Comparison of ENCODE assay signal across 35 cellular contexts in genomic region chr5:66903218-66903617, GRCh38.
DNase-seq lines count a peak whose midpoint lies in the region; ATAC-seq, FAIRE-seq and TF ChIP-seq lines count a peak whose summit lies in the region.
"Had no signal": no experiment of that assay in that cellular context is flagged by ENCODE, and none has a peak within 500 bp of the region (broad histone marks: within the 10 kb centered on the region; RNA-seq: fewer than 3 reads in every experiment).

No MANE protein-coding gene starts in this region.

- peaks cover 4% of the 10 kb centered on the region; the same call in 1 of the 3 replicates for H3K36me3 Mint-ChIP-seq in GM23338 (ENCODE audit: low read depth)
- H3K36me3 Mint-ChIP-seq: CD14-positive monocyte; CD4-positive, alpha-beta memory T cell; CD4-positive, CD25-positive, alpha-beta regulatory T cell; CD8-positive, alpha-beta memory T cell; CD8-positive, alpha-beta T cell had no signal

- H4K5ac ChIP-seq in H1 (ENCODE audit: insufficient read length, low read depth, low read length): no peak overlapping the region

- H4K8ac ChIP-seq in H1 (ENCODE audit: extremely low read depth, insufficient read depth, low read length): no peak overlapping the region

- peaks cover 73% of the 10 kb centered on the region for H3K4me1 ChIP-seq in GM23338 (ENCODE audit: insufficient read depth)
- H3K4me1 ChIP-seq in H1 (replicated peaks in 1 of 4; ENCODE audit: control insufficient read depth in 3 of 4, insufficient read depth in 4 of 4, low read length in 3 of 4): peaks cover 4 to 10% (median 7%) of the 10 kb centered on the region in 4 experiments
- peaks cover 31% of the 10 kb centered on the region for H3K4me1 ChIP-seq in iPS-20b (ENCODE audit: insufficient read depth, low read length)
- H3K4me1 ChIP-seq in psoas muscle: no peaks in the 10 kb centered on the region
- H3K4me1 ChIP-seq: A549; BE2C; BLaER1; BLaER1 treated with 17β-estradiol and CSF1 and Interleukin-3, amounts not matched to agents 10 nM and 100 nM had no signal

- H3K4ac ChIP-seq in H1 (replicated peaks; ENCODE audit: insufficient read length, low read depth, low read length): no peak overlapping the region

- H2BK15ac ChIP-seq in H1 (ENCODE audit: low read length): no peak overlapping the region

- no peak overlapping the region for H2AK5ac ChIP-seq in H1 (ENCODE audit: low read depth, low read length)

- no peak for TF ChIP-seq RAD21 in H1 (IDR thresholded peaks at IDR 0.05 in 1 of 2, conservative IDR thresholded peaks at IDR 0.05 in 1 of 2; ENCODE audit: low read depth in 2 of 2, low read length in 2 of 2)

- no peak overlapping the region for H3K23ac ChIP-seq in H1 (ENCODE audit: insufficient read length)

- H3K4me2 ChIP-seq in GM23338: peak overlapping the region; percentile 69
- peak overlapping the region in 1 of 2 experiments; percentile 20; a peak in 1 of 4 replicates for H3K4me2 ChIP-seq in H1 (ENCODE audit: insufficient read depth in 1 of 2, low read depth in 2 of 2, low read length in 2 of 2)
- H3K4me2 ChIP-seq: A549; BLaER1; BLaER1 treated with 17β-estradiol and CSF1 and Interleukin-3, amounts not matched to agents 10 nM and 100 nM had no signal

- H3K56ac ChIP-seq in H1 (replicated peaks; ENCODE audit: insufficient read length, low read depth, low read length): no peak overlapping the region

- H3K9ac ChIP-seq in H1 (replicated peaks in 1 of 4; ENCODE audit: extremely low read depth in 1 of 4, low read depth in 3 of 4, low read length in 3 of 4) (no peak overlapping the region), iPS-20b (ENCODE audit: low read depth, low read length) (no peak overlapping the region)
- H3K9ac ChIP-seq: BLaER1; BLaER1 treated with 17β-estradiol and CSF1 and Interleukin-3, amounts not matched to agents 10 nM and 100 nM had no signal

- H4K20me1 ChIP-seq in GM23338 (replicated peaks; ENCODE audit: insufficient read depth) (no peaks in the 10 kb centered on the region), H1 (replicated peaks in 1 of 2; ENCODE audit: control insufficient read depth in 1 of 2, insufficient read depth in 2 of 2, low read length in 2 of 2) (peaks cover 2 to 5% of the 10 kb centered on the region in 2 experiments)
- H4K20me1 ChIP-seq: BLaER1; BLaER1 treated with 17β-estradiol and CSF1 and Interleukin-3, amounts not matched to agents 10 nM and 100 nM had no signal

- no peak overlapping the region for H3K14ac ChIP-seq in H1 (ENCODE audit: insufficient read length)

- H3K9me2 ChIP-seq in GM23338 (ENCODE audit: insufficient read depth): no peaks in the 10 kb centered on the region

- H3K4me1 Mint-ChIP-seq in GM23338: peaks cover 59% of the 10 kb centered on the region
- H3K4me1 Mint-ChIP-seq: B cell; CD14-positive monocyte; CD4-positive, alpha-beta memory T cell; CD8-positive, alpha-beta memory T cell had no signal

- peaks cover 4% of the 10 kb centered on the region; the same call in 2 of the 3 replicates for H3K9me3 Mint-ChIP-seq in GM23338
- H3K9me3 Mint-ChIP-seq: CD14-positive monocyte; CD4-positive, alpha-beta memory T cell; CD4-positive, alpha-beta T cell; CD8-positive, alpha-beta memory T cell; CD8-positive, alpha-beta T cell had no signal

- H3K9me3 ChIP-seq in H1 (ENCODE audit: insufficient read depth in 2 of 2, low read depth in 1 of 2, low read length in 1 of 2) (0 out of 4 replicates have a peak, but pooled peaks cover 0 to 2% of the 10 kb centered on the region in 2 experiments), iPS-20b (ENCODE audit: insufficient read depth, low read depth, low read length) (no peaks in the 10 kb centered on the region), psoas muscle (no peaks in the 10 kb centered on the region)
- H3K9me3 ChIP-seq: A549; BE2C; BLaER1; BLaER1 treated with 17β-estradiol and CSF1 and Interleukin-3, amounts not matched to agents 10 nM and 100 nM; Caco-2 had no signal

- intact Hi-C loops in psoas muscle (cut with DNase I): no loop called here

- TF ChIP-seq EP300 in H1 (IDR thresholded peaks at IDR 0.05; ENCODE audit: borderline replicate concordance in 1 of 2, low read depth in 2 of 2, low read length in 2 of 2): no peak

- no peak overlapping the region for H2AFZ ChIP-seq in GM23338
- H2AFZ ChIP-seq in H1 (ENCODE audit: low read length): no peak overlapping the region

- H3K23me2 ChIP-seq in H1 (ENCODE audit: low read depth, low read length): no peaks in the 10 kb centered on the region

- H3K27me3 ChIP-seq in GM23338 (ENCODE audit: insufficient read depth) (peaks cover 74% of the 10 kb centered on the region), H1 (replicated peaks in 1 of 4; ENCODE audit: control insufficient read depth in 3 of 4, extremely low read depth in 1 of 4, insufficient read depth in 3 of 4, low read length in 3 of 4) (peaks cover 11 to 61% (median 51%) of the 10 kb centered on the region in 4 experiments), iPS-20b (ENCODE audit: insufficient read depth, low read length) (peaks cover 70% of the 10 kb centered on the region), psoas muscle (ENCODE audit: insufficient read depth in 3 of 3, low read length in 2 of 3) (no peaks in the 10 kb centered on the region)
- H3K27me3 ChIP-seq: BE2C; BLaER1; BLaER1 treated with 17β-estradiol and CSF1 and Interleukin-3, amounts not matched to agents 10 nM and 100 nM had no signal

- no peak overlapping the region for H4K91ac ChIP-seq in H1 (replicated peaks; ENCODE audit: insufficient read length, low read length)

- H3K4me3 ChIP-seq in GM23338 (no peak overlapping the region), H1 (ENCODE audit: extremely low read depth in 1 of 4, insufficient read depth in 2 of 4, low read depth in 3 of 4, low read length in 4 of 4) (peak overlapping the region in 1 of 4 experiments; percentile 44; a peak in 1 of 8 replicates), iPS-20b (ENCODE audit: low read length) (0 out of 2 replicates have a peak overlapping the region, but pooled peaks have one; percentile 30), psoas muscle (no peak overlapping the region)
- H3K4me3 ChIP-seq: A549; BLaER1; BLaER1 treated with 17β-estradiol and CSF1 and Interleukin-3, amounts not matched to agents 10 nM and 100 nM had no signal

- POLR2A ChIA-PET in H1 (lab: Charles Lee; ENCODE audit: partially characterized antibody): no interaction called here

- H3K36me3 ChIP-seq in GM23338 (ENCODE audit: insufficient read depth) (no peaks in the 10 kb centered on the region), H1 (ENCODE audit: control insufficient read depth in 2 of 4, insufficient read depth in 4 of 4, low read length in 3 of 4) (no peaks in the 10 kb centered on the region), iPS-20b (ENCODE audit: insufficient read depth, low read depth, low read length) (no peaks in the 10 kb centered on the region), psoas muscle (ENCODE audit: insufficient read depth in 1 of 2, low read depth in 1 of 2) (no peaks in the 10 kb centered on the region)
- H3K36me3 ChIP-seq: BE2C; BLaER1; BLaER1 treated with 17β-estradiol and CSF1 and Interleukin-3, amounts not matched to agents 10 nM and 100 nM had no signal

- H3K79me2 ChIP-seq in GM23338 (replicated peaks; ENCODE audit: insufficient read depth) (no peaks in the 10 kb centered on the region), H1 (ENCODE audit: control insufficient read depth in 1 of 2, insufficient read depth in 2 of 2, low read length in 2 of 2) (no peaks in the 10 kb centered on the region)

- no peak for TF ChIP-seq POLR2A in H1 (IDR thresholded peaks at IDR 0.05; ENCODE audit: control extremely low read depth in 1 of 2, low read depth in 2 of 2, low read length in 2 of 2)

- CTCF ChIA-PET in H1 (lab: Charles Lee; ENCODE audit: partially characterized antibody): no interaction called here

- no peaks in the 10 kb centered on the region for H3K79me1 ChIP-seq in H1 (ENCODE audit: low read depth, low read length)

- H3K27ac Mint-ChIP-seq in GM23338: no peak overlapping the region
- H3K27ac Mint-ChIP-seq: B cell; CD14-positive monocyte; CD4-positive, alpha-beta memory T cell; CD4-positive, alpha-beta T cell; CD4-positive, CD25-positive, alpha-beta regulatory T cell; CD8-positive, alpha-beta memory T cell; CD8-positive, alpha-beta T cell had no signal

- no peak overlapping the region for H2BK12ac ChIP-seq in H1 (ENCODE audit: low read depth, low read length)

- no peak overlapping the region for H3K18ac ChIP-seq in H1 (ENCODE audit: extremely low read depth, low read length)

- DNase-seq in GM23338 (ENCODE audit: low spot score) (peak; percentile 50), H1 (ENCODE audit: low read depth in 1 of 2, low spot score in 2 of 2) (no peak), psoas muscle (no peak)
- DNase-seq: 8988T; ACHN; AML-193; BE2C; C1 segment of cervical spinal cord; Caco-2; Calu3; CD4-positive, alpha-beta memory T cell; CD4-positive, alpha-beta T cell; CD4-positive, CD25-positive, alpha-beta regulatory T cell; CD8-positive, alpha-beta memory T cell; CD8-positive, alpha-beta T cell; COR-L47; DMS 273 treated with DMSO at 0.1 percent for 48 hours; DMS153; DMS53; DMS79; DMS79 treated with DMSO at 0.1 percent for 48 hours; DND-41; EL had no signal

- no peak overlapping the region for H3K27ac ChIP-seq in GM23338 (ENCODE audit: low read depth)
- H3K27ac ChIP-seq in H1 (ENCODE audit: low read depth, low read length): no peak overlapping the region
- H3K27ac ChIP-seq in iPS-20b (ENCODE audit: low read length): no peak overlapping the region
- no peak overlapping the region for H3K27ac ChIP-seq in psoas muscle
- H3K27ac ChIP-seq: 22Rv1; A549; BLaER1; BLaER1 treated with 17β-estradiol and CSF1 and Interleukin-3, amounts not matched to agents 10 nM and 100 nM; C4-2B had no signal

- no peak overlapping the region for H2BK120ac ChIP-seq in H1 (replicated peaks; ENCODE audit: low read depth, low read length)

- FAIRE-seq in H1 (lab: Jason Lieb, UNC): no peak
- FAIRE-seq: A204.1, A549, D721Med had no signal

- no peak for TF ChIP-seq CTCF in GM23338 (conservative IDR thresholded peaks at IDR 0.05; ENCODE audit: low read depth in 2 of 2)
- no peak for TF ChIP-seq CTCF in H1 (IDR thresholded peaks at IDR 0.05; ENCODE audit: control extremely low read depth in 1 of 3, insufficient read depth in 1 of 3, low read depth in 1 of 3, low read length in 3 of 3)
- TF ChIP-seq CTCF in psoas muscle (IDR thresholded peaks at IDR 0.05): no peak

- no peak overlapping the region for H2BK20ac ChIP-seq in H1 (ENCODE audit: low read length)

- no peak for ATAC-seq in GM23338
- ATAC-seq in psoas muscle: no peak
- ATAC-seq in GM21360 (IDR thresholded peaks at IDR 0.05; ENCODE audit: unreplicated experiment): no peak
- ATAC-seq in HG03571 (IDR thresholded peaks at IDR 0.05; ENCODE audit: unreplicated experiment): no peak
- ATAC-seq: A549; CD8-positive, alpha-beta T cell had no signal

- 55% methylated on average over 1 of the region's 1 CpG; no CpG with 5 or more reads in 1 of the 2 experiments for WGBS in H1 (ENCODE audit: extremely low coverage in 1 of 2, insufficient coverage in 1 of 2, insufficient read length in 1 of 2, insufficient replicate concordance in 2 of 2, low coverage in 1 of 2, low lambda C conversion rate in 2 of 2, missing lambda C conversion rate in 1 of 2), 2 experiments
- WGBS in psoas muscle, 3 donors: 98 to 100% (median 99%) methylated on average over 1 of the region's 1 CpG

- no peak overlapping the region for H2BK5ac ChIP-seq in H1 (ENCODE audit: low read depth, low read length)

- peaks cover 62% of the 10 kb centered on the region for H3K27me3 Mint-ChIP-seq in GM23338 (ENCODE audit: insufficient read depth, low read depth, poor library complexity)
- H3K27me3 Mint-ChIP-seq: CD4-positive, CD25-positive, alpha-beta regulatory T cell had no signal

- peak overlapping the region; percentile 50; the same call in 1 of the 3 replicates for H3K4me3 Mint-ChIP-seq in GM23338
- H3K4me3 Mint-ChIP-seq: B cell; CD14-positive monocyte; CD4-positive, alpha-beta T cell; CD4-positive, CD25-positive, alpha-beta regulatory T cell; CD8-positive, alpha-beta memory T cell; CD8-positive, alpha-beta T cell had no signal

- H3F3A ChIP-seq in GM23338 (replicated peaks; ENCODE audit: low read depth): no peaks in the 10 kb centered on the region; the same call in 1 of the 2 replicates
